Comparison of ENCODE assay signal across 15 cellular contexts in genomic region chr2:218618102-218618860, GRCh38. TPM values are rescaled to one million over a fixed set of nuclear protein-coding genes. Genes with fewer than 3 reads are reported as not detected.
A peak's percentile ranks its signal among the peaks of the same experiment; 100 is the strongest.
DNase-seq lines count a peak whose midpoint lies in the region; ATAC-seq and TF ChIP-seq lines count a peak whose summit lies in the region.
"Had no signal": no experiment of that assay in that cellular context is flagged by ENCODE, and none has a peak within 500 bp of the region (broad histone marks: within the 10 kb centered on the region; RNA-seq: fewer than 3 reads in every experiment).

No MANE protein-coding gene starts in this region.

- H3K36me3 ChIP-seq in PC-3 (ENCODE audit: low read depth, low read length) = no peaks in the 10 kb centered on the region
- H3K36me3 ChIP-seq: BLaER1 had no signal

- H3K79me2 ChIP-seq in PC-3 (ENCODE audit: low read length) = no peaks in the 10 kb centered on the region

- no peaks in the 10 kb centered on the region for H3K9me2 ChIP-seq in PC-3 (replicated peaks; ENCODE audit: low read length)

- intact Hi-C loops in PC-3 (cut with micrococcal nuclease) = loop anchor here (1.0 kb wide), 1 partner anchor 212 kb away; no protein-coding TSS in a partner anchor

- no peak overlapping the region for H2AFZ ChIP-seq in PC-3 (ENCODE audit: low read length)

- no TSS peak for BruUV-seq in PC-3 (replicated peaks; lab: Mats Ljungman, UMichigan)

- POLR2A ChIA-PET in PC-3 (lab: Charles Lee; ENCODE audit: unreplicated experiment) = no interaction called here

- TF ChIP-seq CTCF in GM12873 (IDR thresholded peaks at IDR 0.05; ENCODE audit: insufficient read depth, low read depth, low read length, missing control alignments) (peak; percentile 29), PC-3 (conservative IDR thresholded peaks at IDR 0.05; ENCODE audit: low read depth, low read length) (peak; percentile 44)

- H3K27ac ChIP-seq in PC-3 (ENCODE audit: low read length) (no peak overlapping the region), caudate nucleus (ENCODE audit: low read depth, low read length) (no peak overlapping the region)
- H3K27ac ChIP-seq: BLaER1, dorsolateral prefrontal cortex had no signal

- no peaks in the 10 kb centered on the region for H3K9me3 ChIP-seq in PC-3 (ENCODE audit: low read length)
- H3K9me3 ChIP-seq: BLaER1 had no signal

- DNase-seq in COR-L47 (lab: John Stamatoyannopoulos, UW) = peak; percentile 15
- DNase-seq in PC-3 = peak; percentile 49
- DNase-seq in fibroblast of peridontal ligament (ENCODE audit: extremely low read depth) = peak; percentile 44
- no peak for DNase-seq in caudate nucleus (lab: John Stamatoyannopoulos, UW)
- no peak for DNase-seq in activated gamma-delta T cell (lab: John Stamatoyannopoulos, UW)
- no peak for DNase-seq in inferior parietal cortex (ENCODE audit: extremely low spot score)
- DNase-seq in COLO668 (lab: John Stamatoyannopoulos, UW; ENCODE audit: unreplicated experiment) = no peak
- DNase-seq: activated T-cell treated with anti-CD3 and anti-CD28 coated beads, Interleukin-2, amount 50 U/mL, for 1 hour; amygdala; dorsolateral prefrontal cortex; Kasumi-1; retina had no signal

- ATAC-seq in PC-3 = peak; percentile 77
- ATAC-seq: activated CD4-positive, CD25-positive, alpha-beta regulatory T cell treated with anti-CD3 and anti-CD28 coated beads, Interleukin-2, amount 50 U/mL, for 24 hours had no signal

- H3K27me3 ChIP-seq in PC-3 (ENCODE audit: low read length) = no peaks in the 10 kb centered on the region
- H3K27me3 ChIP-seq: BLaER1, dorsolateral prefrontal cortex had no signal

- H3K4me3 ChIP-seq in PC-3 (ENCODE audit: low read length) = no peak overlapping the region
- H3K4me3 ChIP-seq: BLaER1, dorsolateral prefrontal cortex had no signal

- H3K4me2 ChIP-seq in PC-3 (ENCODE audit: low read length) = no peak overlapping the region
- H3K4me2 ChIP-seq: BLaER1 had no signal

- no peak overlapping the region for H3K9ac ChIP-seq in PC-3 (ENCODE audit: low read length)
- H3K9ac ChIP-seq: BLaER1 had no signal

- H3K4me1 ChIP-seq in PC-3 (ENCODE audit: insufficient read depth, low read length) = no peaks in the 10 kb centered on the region

- no peaks in the 10 kb centered on the region for H4K20me1 ChIP-seq in PC-3 (ENCODE audit: low read length)
- H4K20me1 ChIP-seq: BLaER1 had no signal

- H3F3A ChIP-seq in PC-3 (ENCODE audit: low read length, unreplicated experiment) = no peaks in the 10 kb centered on the region

- CTCF ChIA-PET in PC-3 (lab: Charles Lee) = no interaction called here

RNA-seq across cellular contexts. Expression of gene PLCD4, which starts 10.6 kb away (rescaled TPM):
- 5.6 and 11.7 TPM in 2 replicates for total RNA-seq in PC-3 (2014; rRNA removed)

RNA-seq across cellular contexts. Expression of gene ZNF142, which starts 41.1 kb away (rescaled TPM):
- total RNA-seq in PC-3 (2014; rRNA removed) = 35.5 and 36.3 TPM in 2 replicates

RNA-seq across cellular contexts. Expression of gene BCS1L, which starts 41.2 kb away (rescaled TPM):
- 41.3 and 48.5 TPM in 2 replicates for total RNA-seq in PC-3 (2014; rRNA removed)

RNA-seq across cellular contexts. Expression of gene CNOT9, which starts 49.6 kb away (rescaled TPM):
- total RNA-seq in PC-3 (2014; rRNA removed) = 78.0 and 86.8 TPM in 2 replicates

RNA-seq across cellular contexts. Expression of gene USP37, which starts 50.1 kb away (rescaled TPM):
- 10.7 and 11.6 TPM in 2 replicates for total RNA-seq in PC-3 (2014; rRNA removed)

Comparison
In these comparisons a context has a peak if more than half of its experiments do, and no peak if none do; other contexts are left out.
1. DNase-seq: peak in COR-L47 (single experiment), PC-3 (single experiment) and fibroblast of peridontal ligament (single experiment); none in caudate nucleus (0 of 61), activated gamma-delta T cell (single experiment), inferior parietal cortex (single experiment) and COLO668 (single experiment).